In the genomic region with DNA sequence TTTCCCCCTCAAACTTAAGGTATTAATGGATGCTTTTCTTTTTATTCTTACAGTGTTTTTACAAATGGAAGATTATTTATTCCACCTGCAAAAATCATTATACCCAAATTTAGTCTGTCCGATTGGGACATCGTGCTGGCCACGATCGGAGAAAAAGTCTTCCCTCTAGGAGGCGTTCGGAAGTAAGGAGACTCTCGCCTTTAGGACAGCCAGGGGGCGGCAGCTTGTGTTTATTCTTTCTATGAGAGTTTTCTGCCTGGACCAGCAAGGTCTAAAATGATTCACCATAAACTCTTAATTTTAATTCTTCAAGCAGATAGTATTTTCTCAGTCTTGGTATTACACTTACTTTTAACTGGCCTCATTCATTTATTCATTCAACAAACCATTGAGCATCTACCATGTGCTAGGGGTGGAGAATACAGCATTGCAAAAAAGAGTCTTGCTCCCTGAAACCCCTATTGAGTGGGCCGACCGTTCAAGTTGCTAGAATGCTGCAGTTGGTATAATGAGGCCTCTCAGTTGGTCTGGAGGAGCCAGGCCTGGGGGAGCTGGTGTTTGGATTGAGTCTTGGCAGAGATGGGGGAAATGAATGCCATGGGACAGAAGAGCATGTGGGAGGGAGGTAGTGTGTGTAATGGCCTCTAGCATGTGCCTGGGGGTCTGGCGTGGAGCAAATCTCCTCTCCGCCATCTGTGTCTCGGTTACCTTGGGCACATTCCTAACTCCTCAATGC, we compare ENCODE assay signal across 35 cellular contexts. TPM values are rescaled to one million over a fixed set of nuclear protein-coding genes. Genes with fewer than 3 reads are reported as not detected.
"Had no signal": no experiment of that assay in that cellular context is flagged by ENCODE, and none has a peak within 500 bp of the region (broad histone marks: within the 10 kb centered on the region; RNA-seq: fewer than 3 reads in every experiment).

No MANE protein-coding gene starts in this region.

- H3K27me3 ChIP-seq: adrenal gland, body of pancreas, cardiac muscle cell, ovary, tibial artery had no signal

- H3K4me1 ChIP-seq: adrenal gland, body of pancreas, heart left ventricle, left lung, lower lobe of right lung, suprapubic skin, tibial artery had no signal

- H3K9me3 ChIP-seq: adrenal gland, body of pancreas, heart left ventricle, left lung, lower lobe of right lung, mucosa of descending colon, ovary, suprapubic skin, tibial artery had no signal

- H3K27ac ChIP-seq: adrenal gland, body of pancreas, cardiac muscle cell, heart left ventricle, left lung, lower lobe of right lung, ovary, skin epidermis, suprapubic skin, tibial artery, WERI-Rb-1 had no signal

- DNase-seq: activated CD4-positive, alpha-beta T cell treated with anti-CD3 and anti-CD28 coated beads for 48 hours; activated CD4-positive, alpha-beta T cell treated with anti-CD3 and anti-CD28 coated beads, Interleukin-2, amount 50 U/mL, for 48 hours; activated CD8-positive, alpha-beta memory T cell treated with anti-CD3 and anti-CD28 coated beads, Interleukin-2, amount 50 U/mL, for 4 hours; activated effector memory CD4-positive, alpha-beta T cell treated with anti-CD3 and anti-CD28 coated beads, Interleukin-2, amount 50 U/mL, for 16 hours; activated naive CD4-positive, alpha-beta T cell treated with anti-CD3 and anti-CD28 coated beads for 36 hours; activated naive CD8-positive, alpha-beta T cell treated with anti-CD3 and anti-CD28 coated beads for 36 hours; activated T-cell treated with anti-CD3 and anti-CD28 coated beads, Interleukin-2, amount 50 U/mL, for 1 hour; aorta; body of pancreas; cerebellar nuclear complex; foreskin fibroblast; heart left ventricle; hypothalamus; kidney glomerular epithelial cell; left lung; lower lobe of right lung; mesenchymal stem cell; mucosa of descending colon; ovary; stimulated activated CD4-positive, alpha-beta T cell treated with anti-CD3 and anti-CD28 coated beads, Interleukin-1b, Interleukin-23, amount 100 ng/mL, for 48 hours; stimulated activated naive B cell treated with anti-CD40 and anti-IgM and Interleukin-4, amounts not matched to agents 10 μg/mL and 1 μg/mL and 100 μg/mL, for 72 hours; T-helper 9 cell; tibial artery; WERI-Rb-1 had no signal

- H3K4me3 ChIP-seq: adrenal gland, body of pancreas, cardiac muscle cell, heart left ventricle, left lung, lower lobe of right lung, mucosa of descending colon, ovary, skin epidermis, suprapubic skin, tibial artery had no signal

- H3K36me3 ChIP-seq: adrenal gland, cardiac muscle cell, heart left ventricle, left lung, lower lobe of right lung, ovary, suprapubic skin, tibial artery, WERI-Rb-1 had no signal

RNA-seq across cellular contexts. Expression of gene DCDC2C, which starts 38.7 kb away (rescaled TPM):
- total RNA-seq: activated CD8-positive, alpha-beta memory T cell treated with anti-CD3 and anti-CD28 coated beads for 36 hours; activated naive CD4-positive, alpha-beta T cell treated with anti-CD3 and anti-CD28 coated beads for 36 hours; activated naive CD8-positive, alpha-beta T cell treated with anti-CD3 and anti-CD28 coated beads for 36 hours; activated T-helper 1 cell treated with anti-CD3 and anti-CD28 coated beads, Interleukin-12 subunit alpha, Interleukin-12 subunit beta, Interleukin-2, Interleukin-4 antibody, amounts not matched to agents 30 ng/mL and 10 ng/mL and 1 ng/mL, durations not matched to agents 14 hours and 24 hours and 36 hours; body of pancreas; cardiac muscle cell; esophagus mucosa; heart left ventricle; left lung; lower lobe of right lung; myocyte; natural killer cell treated with Interleukin-12 subunit alpha and Interleukin-12 subunit beta and Interleukin-15 and Interleukin-18, amount 100 ng/mL, for 72 hours; progenitor cell of endocrine pancreas; renal cortical epithelial cell had no signal
- polyA plus RNA-seq: cardiac muscle cell, heart left ventricle had no signal
